Comparison of ENCODE assay signal across 7 cellular contexts in the genomic region with DNA sequence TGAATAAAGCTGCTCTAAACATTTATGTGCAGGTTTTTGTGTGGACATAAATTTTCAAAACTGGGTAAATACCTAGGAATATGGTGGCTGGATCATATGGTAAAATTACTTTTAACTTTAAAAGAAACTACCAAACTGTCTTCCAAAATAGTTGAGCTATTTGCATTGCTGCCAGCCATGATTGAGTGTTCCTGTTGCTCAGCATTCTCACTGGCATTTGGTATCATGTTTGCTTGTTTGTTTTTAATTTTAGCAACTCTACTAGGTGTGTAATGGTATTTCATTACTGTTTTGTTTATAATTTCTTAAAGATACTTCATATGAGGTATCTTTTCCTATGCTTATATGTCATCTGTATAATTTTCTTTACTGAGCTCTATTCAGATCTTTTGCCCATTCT.
"Had no signal": no experiment of that assay in that cellular context is flagged by ENCODE, and none has a peak within 500 bp of the region (broad histone marks: within the 10 kb centered on the region; RNA-seq: fewer than 3 reads in every experiment).

No MANE protein-coding gene starts in this region.

- H3K4me3 ChIP-seq: GM12878 had no signal

- DNase-seq: GDM1, GF-D8 had no signal

- ATAC-seq: GM12878 had no signal

- FAIRE-seq: G401.6, GM12878, GM12892, GM18507, GM19239 had no signal
